ENCODE assay signal across 42 cellular contexts in genomic region chr20:43740642-43741041, GRCh38. TPM values are rescaled to one million over a fixed set of nuclear protein-coding genes. Genes with fewer than 3 reads are reported as not detected.
DNase-seq lines count a peak whose midpoint lies in the region; ATAC-seq, FAIRE-seq and TF ChIP-seq lines count a peak whose summit lies in the region.
"Had no signal": no experiment of that assay in that cellular context is flagged by ENCODE, and none has a peak within 500 bp of the region (broad histone marks: within the 10 kb centered on the region; RNA-seq: fewer than 3 reads in every experiment).

No MANE protein-coding gene starts in this region.

- H3K4me3 ChIP-seq in GM23248 (no peak overlapping the region), K562 (no peak overlapping the region), endothelial cell of umbilical vein (replicated peaks in 1 of 3; ENCODE audit: insufficient read depth in 1 of 3, low read depth in 1 of 3, low read length in 3 of 3) (no peak overlapping the region), upper lobe of left lung (no peak overlapping the region)
- H3K4me3 ChIP-seq in naive thymus-derived CD4-positive, alpha-beta T cell (ENCODE audit: low read length), result no peak overlapping the region
- H3K4me3 ChIP-seq: A549; BLaER1; BLaER1 treated with 17β-estradiol and CSF1 and Interleukin-3, amounts not matched to agents 10 nM and 100 nM had no signal

- dilution Hi-C loops in endothelial cell of umbilical vein (cut with MboI; ENCODE audit: extremely low pct_ligation_motif_present, low sequenced_read_pairs), result no loop called here

- no TSS peak for BruUV-seq in K562 (replicated peaks; lab: Mats Ljungman, UMichigan)
- BruUV-seq in endothelial cell of umbilical vein (replicated peaks; lab: Mats Ljungman, UMichigan), result no TSS peak

- no peaks in the 10 kb centered on the region for H3K9me1 ChIP-seq in K562 (ENCODE audit: control insufficient read depth, insufficient read depth, low read length)
- no peaks in the 10 kb centered on the region for H3K9me1 ChIP-seq in endothelial cell of umbilical vein (replicated peaks; ENCODE audit: control insufficient read depth, extremely low read depth, insufficient read depth, low read length)

- TF ChIP-seq CTCF in K562 (IDR thresholded peaks at IDR 0.05 in 2 of 3, conservative IDR thresholded peaks at IDR 0.05 in 1 of 3; ENCODE audit: insufficient read depth in 2 of 3, low read depth in 1 of 3, low read length in 3 of 3) (no peak), endothelial cell of umbilical vein (IDR thresholded peaks at IDR 0.05; ENCODE audit: extremely low read depth in 1 of 2, insufficient read depth in 1 of 2, low read depth in 1 of 2, low read length in 2 of 2) (no peak), upper lobe of left lung (IDR thresholded peaks at IDR 0.05) (no peak)

- H3F3A ChIP-seq in GM23248 (ENCODE audit: insufficient read depth), result no peaks in the 10 kb centered on the region

- no peak for TF ChIP-seq EP300 in K562 (IDR thresholded peaks at IDR 0.05; ENCODE audit: low read length)
- TF ChIP-seq EP300 in upper lobe of left lung (IDR thresholded peaks at IDR 0.05), result no peak

- no peak for TF ChIP-seq POLR2A in K562 (conservative IDR thresholded peaks at IDR 0.05)
- no peak for TF ChIP-seq POLR2A in endothelial cell of umbilical vein (IDR thresholded peaks at IDR 0.05; ENCODE audit: low read depth, low read length)
- TF ChIP-seq POLR2A in upper lobe of left lung (IDR thresholded peaks at IDR 0.05), result no peak

- H3K4me2 ChIP-seq in GM23248 (ENCODE audit: unreplicated experiment) (no peak overlapping the region), K562 (ENCODE audit: insufficient read depth, low read length) (no peak overlapping the region), endothelial cell of umbilical vein (ENCODE audit: insufficient read depth, low read length) (no peak overlapping the region)
- H3K4me2 ChIP-seq: A549; BLaER1; BLaER1 treated with 17β-estradiol and CSF1 and Interleukin-3, amounts not matched to agents 10 nM and 100 nM had no signal

- in situ Hi-C loops in GM23248 (cut with MboI), result loop anchor here (10.0 kb wide), 1 partner anchor 454 kb away; no protein-coding TSS in a partner anchor
- in situ Hi-C loops in K562 (cut with MboI), result no loop called here

- H3K27ac ChIP-seq in GM23248 (no peak overlapping the region), K562 (ENCODE audit: extremely low read depth, low read depth, low read length) (no peak overlapping the region), endothelial cell of umbilical vein (ENCODE audit: insufficient read depth, low read depth, low read length) (no peak overlapping the region), upper lobe of left lung (no peak overlapping the region)
- no peak overlapping the region for H3K27ac ChIP-seq in naive thymus-derived CD4-positive, alpha-beta T cell (ENCODE audit: low read depth, low read length)
- H3K27ac ChIP-seq: 22Rv1; A549; BLaER1; BLaER1 treated with 17β-estradiol and CSF1 and Interleukin-3, amounts not matched to agents 10 nM and 100 nM; C4-2B had no signal

- no peaks in the 10 kb centered on the region for H3K9me3 Mint-ChIP-seq in naive thymus-derived CD4-positive, alpha-beta T cell
- H3K9me3 Mint-ChIP-seq: CD4-positive, alpha-beta memory T cell; CD4-positive, alpha-beta T cell; CD8-positive, alpha-beta memory T cell; CD8-positive, alpha-beta T cell had no signal

- no peak for TF ChIP-seq RAD21 in K562 (CRISPR knock-in tag; conservative IDR thresholded peaks at IDR 0.05 in 1 of 2, IDR thresholded peaks at IDR 0.05 in 1 of 2)

- H4K20me1 ChIP-seq in GM23248 (ENCODE audit: insufficient read depth) (no peaks in the 10 kb centered on the region), K562 (replicated peaks; ENCODE audit: control insufficient read depth, insufficient read depth, low read length) (no peaks in the 10 kb centered on the region; the same call in 1 of the 2 replicates), endothelial cell of umbilical vein (replicated peaks; ENCODE audit: control insufficient read depth, extremely low read depth, insufficient read depth, low read length) (no peaks in the 10 kb centered on the region)
- H4K20me1 ChIP-seq: BLaER1; BLaER1 treated with 17β-estradiol and CSF1 and Interleukin-3, amounts not matched to agents 10 nM and 100 nM had no signal

- H3K9me3 ChIP-seq in GM23248 (ENCODE audit: low read depth) (no peaks in the 10 kb centered on the region), K562 (replicated peaks; ENCODE audit: control insufficient read depth, insufficient read depth, low read depth, low read length) (no peaks in the 10 kb centered on the region), endothelial cell of umbilical vein (replicated peaks; ENCODE audit: control insufficient read depth, insufficient read depth, low read length) (no peaks in the 10 kb centered on the region), upper lobe of left lung (no peaks in the 10 kb centered on the region)
- no peaks in the 10 kb centered on the region for H3K9me3 ChIP-seq in naive thymus-derived CD4-positive, alpha-beta T cell (ENCODE audit: control insufficient read depth in 2 of 3, low read length in 3 of 3)
- H3K9me3 ChIP-seq: A549; BE2C; BLaER1; BLaER1 treated with 17β-estradiol and CSF1 and Interleukin-3, amounts not matched to agents 10 nM and 100 nM; Caco-2 had no signal

- no peaks in the 10 kb centered on the region for H3K27me3 ChIP-seq in GM23248 (replicated peaks; ENCODE audit: insufficient read depth)
- peaks cover 23 to 56% of the 10 kb centered on the region in 2 experiments for H3K27me3 ChIP-seq in K562 (ENCODE audit: control insufficient read depth in 2 of 2, insufficient read depth in 2 of 2, low read length in 2 of 2)
- H3K27me3 ChIP-seq in endothelial cell of umbilical vein (ENCODE audit: control insufficient read depth in 2 of 2, insufficient read depth in 2 of 2, low read length in 2 of 2), result peaks cover 0 to 4% of the 10 kb centered on the region in 2 experiments
- H3K27me3 ChIP-seq in naive thymus-derived CD4-positive, alpha-beta T cell (ENCODE audit: control insufficient read depth in 2 of 2, insufficient read depth in 2 of 2, low read length in 2 of 2), result no peaks in the 10 kb centered on the region
- H3K27me3 ChIP-seq in upper lobe of left lung, result no peaks in the 10 kb centered on the region
- H3K27me3 ChIP-seq: BE2C; BLaER1; BLaER1 treated with 17β-estradiol and CSF1 and Interleukin-3, amounts not matched to agents 10 nM and 100 nM had no signal

- H3K79me2 ChIP-seq in GM23248 (ENCODE audit: insufficient read depth), result no peaks in the 10 kb centered on the region
- H3K79me2 ChIP-seq in K562 (ENCODE audit: control insufficient read depth, insufficient read depth, low read length), result no peaks in the 10 kb centered on the region
- H3K79me2 ChIP-seq in endothelial cell of umbilical vein (ENCODE audit: control insufficient read depth, insufficient read depth, low read length), result no peaks in the 10 kb centered on the region

- H3K4me1 ChIP-seq in GM23248 (ENCODE audit: insufficient read depth), result no peaks in the 10 kb centered on the region
- H3K4me1 ChIP-seq in K562 (replicated peaks in 1 of 2; ENCODE audit: control insufficient read depth in 2 of 2, insufficient read depth in 2 of 2, low read length in 2 of 2), result no peaks in the 10 kb centered on the region; a peak in 1 of 5 replicates
- H3K4me1 ChIP-seq in endothelial cell of umbilical vein (ENCODE audit: control insufficient read depth, extremely low read depth, insufficient read depth, low read length), result no peaks in the 10 kb centered on the region
- peaks cover 0 to 9% of the 10 kb centered on the region in 2 donors for H3K4me1 ChIP-seq in naive thymus-derived CD4-positive, alpha-beta T cell (ENCODE audit: control insufficient read depth in 2 of 2, insufficient read depth in 2 of 2, low read length in 2 of 2)
- H3K4me1 ChIP-seq in upper lobe of left lung, result peaks cover 3 to 10% (median 5%) of the 10 kb centered on the region in 4 donors
- H3K4me1 ChIP-seq: A549 had no signal

- WGBS in GM23248 (ENCODE audit: low coverage in 1 of 2, low lambda C conversion rate in 2 of 2, missing lambda C conversion rate in 2 of 2), 2 experiments, result 84% methylated on average over 3 of the region's 3 CpGs
- 0% methylated on average over 3 of the region's 3 CpGs for WGBS in K562 (ENCODE audit: insufficient coverage, low coverage, missing lambda C conversion rate)
- WGBS in upper lobe of left lung, 2 donors, result 89 to 97% methylated on average over 3 of the region's 3 CpGs

- H3K4me3 Mint-ChIP-seq in naive thymus-derived CD4-positive, alpha-beta T cell, result no peak overlapping the region
- H3K4me3 Mint-ChIP-seq: B cell; CD14-positive monocyte; CD4-positive, alpha-beta memory T cell; CD4-positive, alpha-beta T cell; CD4-positive, CD25-positive, alpha-beta regulatory T cell; CD8-positive, alpha-beta memory T cell; CD8-positive, alpha-beta T cell had no signal

- POLR2A ChIA-PET in K562 (lab: Yijun Ruan, JAX) (no interaction called here), endothelial cell of umbilical vein (lab: Charles Lee) (no interaction called here)
- POLR2A ChIA-PET in naive thymus-derived CD4-positive, alpha-beta T cell (lab: Charles Lee), result no interaction called here

- ATAC-seq in K562 (no peak), upper lobe of left lung (ENCODE audit: low FRiP score in 2 of 2) (no peak)
- ATAC-seq in naive thymus-derived CD4-positive, alpha-beta T cell, result no peak
- ATAC-seq: A549; CD8-positive, alpha-beta T cell had no signal

- FAIRE-seq in HTR-8/SVneo (lab: Jason Lieb, UNC), result peak; percentile 74
- no peak for FAIRE-seq in K562 (lab: Jason Lieb, UNC)
- FAIRE-seq in endothelial cell of umbilical vein (lab: Jason Lieb, UNC), result peak; percentile 49
- FAIRE-seq: A204.1, A549, D721Med had no signal

- no peaks in the 10 kb centered on the region for H3K27me3 Mint-ChIP-seq in naive thymus-derived CD4-positive, alpha-beta T cell
- H3K27me3 Mint-ChIP-seq: B cell; CD4-positive, alpha-beta T cell; CD4-positive, CD25-positive, alpha-beta regulatory T cell had no signal

- intact Hi-C loops in K562 (cut with micrococcal nuclease), result loop anchor here (10.0 kb wide), 1 partner anchor 104 kb away; no protein-coding TSS in a partner anchor
- intact Hi-C loops in endothelial cell of umbilical vein (cut with micrococcal nuclease), result no loop called here
- intact Hi-C loops in naive thymus-derived CD4-positive, alpha-beta T cell (cut with micrococcal nuclease), result no loop called here

- no peaks in the 10 kb centered on the region for H3K9me2 ChIP-seq in GM23248 (ENCODE audit: insufficient read depth)

- no peaks in the 10 kb centered on the region for H3K36me3 ChIP-seq in GM23248 (ENCODE audit: low read depth)
- H3K36me3 ChIP-seq in K562 (ENCODE audit: control insufficient read depth, insufficient read depth, low read length), result no peaks in the 10 kb centered on the region
- H3K36me3 ChIP-seq in endothelial cell of umbilical vein (ENCODE audit: control insufficient read depth in 2 of 2, extremely low read depth in 1 of 2, insufficient read depth in 2 of 2, low read length in 2 of 2), result no peaks in the 10 kb centered on the region
- H3K36me3 ChIP-seq in naive thymus-derived CD4-positive, alpha-beta T cell (ENCODE audit: control insufficient read depth in 2 of 3, insufficient read depth in 3 of 3, low read length in 3 of 3), result no peaks in the 10 kb centered on the region
- no peaks in the 10 kb centered on the region for H3K36me3 ChIP-seq in upper lobe of left lung
- H3K36me3 ChIP-seq: BE2C; BLaER1; BLaER1 treated with 17β-estradiol and CSF1 and Interleukin-3, amounts not matched to agents 10 nM and 100 nM had no signal

- peaks cover 0 to 19% (median 9%) of the 10 kb centered on the region in 7 donors for H3K4me1 Mint-ChIP-seq in naive thymus-derived CD4-positive, alpha-beta T cell
- H3K4me1 Mint-ChIP-seq: CD4-positive, alpha-beta memory T cell had no signal

- H3K36me3 Mint-ChIP-seq in naive thymus-derived CD4-positive, alpha-beta T cell, result peaks cover 0 to 1% (median 0%) of the 10 kb centered on the region in 5 donors
- H3K36me3 Mint-ChIP-seq: CD14-positive monocyte; CD4-positive, alpha-beta memory T cell; CD4-positive, CD25-positive, alpha-beta regulatory T cell; CD8-positive, alpha-beta memory T cell; CD8-positive, alpha-beta T cell had no signal

- CTCF ChIA-PET in K562 (lab: Yijun Ruan, JAX; ENCODE audit: low intra/inter-chr PET ratio) (no interaction called here), endothelial cell of umbilical vein (lab: Charles Lee) (no interaction called here)
- CTCF ChIA-PET in naive thymus-derived CD4-positive, alpha-beta T cell (lab: Charles Lee), result no interaction called here

- peak overlapping the region in 1 of 9 donors; percentile 38 for H3K27ac Mint-ChIP-seq in naive thymus-derived CD4-positive, alpha-beta T cell
- H3K27ac Mint-ChIP-seq: B cell; CD14-positive monocyte; CD4-positive, alpha-beta memory T cell; CD4-positive, alpha-beta T cell; CD4-positive, CD25-positive, alpha-beta regulatory T cell; CD8-positive, alpha-beta memory T cell; CD8-positive, alpha-beta T cell had no signal

- H2AFZ ChIP-seq in GM23248 (0 out of 2 replicates have a peak overlapping the region, but pooled peaks have one; percentile 3), K562 (ENCODE audit: low read depth, low read length) (no peak overlapping the region), endothelial cell of umbilical vein (ENCODE audit: low read depth, low read length) (no peak overlapping the region)

- no peak for DNase-seq in GM23248
- DNase-seq in HTR-8/SVneo (ENCODE audit: insufficient read length, low spot score), result no peak
- no peak for DNase-seq in K562 (ENCODE audit: extremely low read depth in 1 of 4, low spot score in 3 of 4)
- DNase-seq in endothelial cell of umbilical vein (ENCODE audit: low read depth, low spot score), result no peak
- no peak for DNase-seq in naive thymus-derived CD4-positive, alpha-beta T cell
- DNase-seq in NCI-H1930 (lab: John Stamatoyannopoulos, UW), result no peak
- no peak for DNase-seq in dermis blood vessel endothelial cell
- no peak for DNase-seq in upper lobe of left lung
- DNase-seq: 8988T; ACHN; AML-193; BE2C; C1 segment of cervical spinal cord; Caco-2; Calu3; CD4-positive, alpha-beta memory T cell; CD4-positive, alpha-beta T cell; CD4-positive, CD25-positive, alpha-beta regulatory T cell; CD8-positive, alpha-beta memory T cell; CD8-positive, alpha-beta T cell; COR-L47; DMS 273 treated with DMSO at 0.1 percent for 48 hours; DMS153; DMS53; DMS79; DMS79 treated with DMSO at 0.1 percent for 48 hours; DND-41; EL had no signal

- H3K9ac ChIP-seq in GM23248 (no peak overlapping the region), K562 (ENCODE audit: insufficient read depth in 1 of 2, low read depth in 2 of 2, low read length in 2 of 2) (no peak overlapping the region), endothelial cell of umbilical vein (replicated peaks; ENCODE audit: extremely low read depth, insufficient read depth, low read length) (no peak overlapping the region)
- H3K9ac ChIP-seq: BLaER1; BLaER1 treated with 17β-estradiol and CSF1 and Interleukin-3, amounts not matched to agents 10 nM and 100 nM had no signal

RNA-seq across cellular contexts. Expression of gene GTSF1L, which starts 13.8 kb away (rescaled TPM):
- not detected in 2 replicates for total RNA-seq in GM23248 (2014; rRNA removed; shearing (Covaris generic))
- not detected in 2 replicates for polyA plus RNA-seq in GM23248 (2016; fragmentation: Nextera tagmentation; extraction: Ambion mirVana)
- not detected in 2 replicates for total RNA-seq in K562 (2011; cell fraction: chromatin; rRNA removed; ENCODE audit: low replicate concordance)
- total RNA-seq in K562 (2011; cell fraction: nucleolus; rRNA removed), result not detected in 2 replicates
- not detected in 2 replicates for total RNA-seq in K562 (2011; cell fraction: nucleoplasm; rRNA removed)
- total RNA-seq in K562 (2014; rRNA removed), result not detected in 2 replicates
- total RNA-seq in K562 (2014; rRNA removed; fragmentation: Illumina TruSeq; extraction: Trizol), result not detected in 2 replicates
- total RNA-seq in K562 (2015; rRNA removed; fragmentation: Illumina TruSeq; extraction: Trizol), result not detected in 2 replicates
- total RNA-seq in K562 (2021), result not detected in 2 replicates
- polyA plus RNA-seq in K562 (2011; rRNA removed), result not detected in 2 replicates
- not detected in 2 replicates for polyA plus RNA-seq in K562 (2011; cell fraction: cytosol; rRNA removed)
- polyA plus RNA-seq in K562 (2011; cell fraction: nucleus; rRNA removed), result not detected in 2 replicates
- not detected in 2 replicates for polyA plus RNA-seq in K562 (2012)
- polyA plus RNA-seq in K562 (2014; fragmentation: Illumina TruSeq; extraction: Trizol), result not detected in 2 replicates
- not detected for polyA plus RNA-seq in K562 (2014; fragmentation: Nextera tagmentation; extraction: Ambion mirVana)
- not detected in 2 replicates for polyA plus RNA-seq in K562 (2014; rRNA removed)
- not detected in 2 replicates for polyA minus RNA-seq in K562 (2011; rRNA and poly(A)+ RNA removed)
- polyA minus RNA-seq in K562 (2011; cell fraction: cytosol; rRNA and poly(A)+ RNA removed), result not detected in 2 replicates
- not detected in 2 replicates for polyA minus RNA-seq in K562 (2011; cell fraction: nucleus; rRNA and poly(A)+ RNA removed)
- not detected in 2 replicates for total RNA-seq in endothelial cell of umbilical vein
- not detected in 2 replicates for polyA plus RNA-seq in endothelial cell of umbilical vein
- polyA plus RNA-seq in endothelial cell of umbilical vein (2011; cell fraction: cytosol; rRNA removed), result not detected in 2 replicates
- polyA plus RNA-seq in endothelial cell of umbilical vein (2011; cell fraction: nucleus; rRNA removed), result not detected in 2 replicates
- not detected in 2 replicates for polyA plus RNA-seq in endothelial cell of umbilical vein (2012)
- polyA minus RNA-seq in endothelial cell of umbilical vein, result not detected in 2 replicates
- not detected for polyA minus RNA-seq in endothelial cell of umbilical vein (2011; cell fraction: cytosol; rRNA and poly(A)+ RNA removed)
- not detected in 2 replicates for polyA minus RNA-seq in endothelial cell of umbilical vein (2011; cell fraction: nucleus; rRNA and poly(A)+ RNA removed)
- 1 to 10 TPM in 2 of 5 experiments, not detected in 3; 1.4 to 1.7 TPM for total RNA-seq in naive thymus-derived CD4-positive, alpha-beta T cell
- not detected for polyA plus RNA-seq in naive thymus-derived CD4-positive, alpha-beta T cell
- total RNA-seq in dermis blood vessel endothelial cell, result not detected in 2 replicates
- total RNA-seq in upper lobe of left lung, result not detected
- total RNA-seq: A172; A673; Caco-2; Calu3; CD4-positive, alpha-beta memory T cell; CD4-positive, alpha-beta T cell; CD8-positive, alpha-beta memory T cell; CD8-positive, alpha-beta T cell; Daoy had no signal
- polyA plus RNA-seq: A549; AG04450; BJ; CD14-positive monocyte; CD4-positive, alpha-beta memory T cell; CD8-positive, alpha-beta memory T cell had no signal
